In genomic region chr17:72222971-72223370, GRCh38 we compare ENCODE assay signal across 21 cellular contexts.
"Had no signal": no experiment of that assay in that cellular context is flagged by ENCODE, and none has a peak within 500 bp of the region (broad histone marks: within the 10 kb centered on the region; RNA-seq: fewer than 3 reads in every experiment).

No MANE protein-coding gene starts in this region.

- FAIRE-seq: endometrium had no signal

- DNase-seq: activated CD4-positive, alpha-beta memory T cell treated with anti-CD3 and anti-CD28 coated beads, Interleukin-2, amount 10 ng/mL, durations not matched to agents 7 days and 5 days; activated CD4-positive, alpha-beta T cell treated with anti-CD3 and anti-CD28 coated beads for 36 hours; activated effector memory CD4-positive, alpha-beta T cell treated with Interleukin-2 at 50 U/mL for 16 hours; activated naive CD4-positive, alpha-beta T cell treated with anti-CD3 and anti-CD28 coated beads for 36 hours; activated naive CD8-positive, alpha-beta T cell treated with anti-CD3 and anti-CD28 coated beads, Interleukin-2, amount 10 ng/mL, durations not matched to agents 7 days and 5 days; activated T-cell treated with anti-CD3 and anti-CD28 coated beads, Interleukin-2, amount 50 U/mL, for 72 hours; amygdala; cerebellar nuclear complex; cortex of kidney; heart right ventricle; naive B cell; stimulated activated CD4-positive, alpha-beta T cell treated with anti-CD3 and anti-CD28 coated beads, Interleukin-12 subunit alpha, Interleukin-12 subunit beta, amount 100 ng/mL, for 4 hours; stimulated activated CD4-positive, alpha-beta T cell treated with anti-CD3 and anti-CD28 coated beads, Interleukin-4, amount 100 ng/mL, for 4 hours; stimulated activated naive CD8-positive, alpha-beta T cell treated with anti-CD3 and anti-CD28 coated beads, Interleukin-15, Interleukin-2, amounts not matched to agents 100 U/mL and 50 U/mL, for 24 hours; T1000; upper lobe of right lung had no signal

- H3K27ac Mint-ChIP-seq: activated CD4-positive, alpha-beta memory T cell treated with anti-CD3 and anti-CD28 coated beads, Interleukin-2, amount 10 ng/mL, durations not matched to agents 7 days and 5 days; activated CD4-positive, alpha-beta T cell treated with anti-CD3 and anti-CD28 coated beads for 36 hours; activated naive CD4-positive, alpha-beta T cell treated with anti-CD3 and anti-CD28 coated beads for 36 hours; activated naive CD8-positive, alpha-beta T cell treated with anti-CD3 and anti-CD28 coated beads, Interleukin-2, amount 10 ng/mL, durations not matched to agents 7 days and 5 days; activated T-cell treated with anti-CD3 and anti-CD28 coated beads, Interleukin-2, amount 50 U/mL, for 72 hours; memory B cell; naive B cell; T-helper 1 cell treated with Interleukin-12 subunit alpha and Interleukin-12 subunit beta and Interleukin-4 antibody, amounts not matched to agents 30 μg/mL and 1 μg/mL, for 36 hours; WTC11 had no signal

- H3K9me3 ChIP-seq: heart right ventricle, prostate gland, upper lobe of right lung had no signal

- ATAC-seq: activated CD4-positive, alpha-beta T cell treated with anti-CD3 and anti-CD28 coated beads for 36 hours; activated T-cell treated with anti-CD3 and anti-CD28 coated beads, Interleukin-2, amount 50 U/mL, for 72 hours; heart right ventricle; stimulated activated naive CD8-positive, alpha-beta T cell treated with anti-CD3 and anti-CD28 coated beads, Interleukin-15, Interleukin-2, amounts not matched to agents 100 U/mL and 50 U/mL, for 24 hours; upper lobe of right lung had no signal

- H3K36me3 ChIP-seq: heart right ventricle, prostate gland, upper lobe of right lung had no signal

- H3K4me1 ChIP-seq: prostate gland, upper lobe of right lung had no signal

- H3K4me1 Mint-ChIP-seq: activated CD4-positive, alpha-beta memory T cell treated with anti-CD3 and anti-CD28 coated beads, Interleukin-2, amount 10 ng/mL, durations not matched to agents 7 days and 5 days; activated CD4-positive, alpha-beta T cell treated with anti-CD3 and anti-CD28 coated beads for 36 hours; activated naive CD8-positive, alpha-beta T cell treated with anti-CD3 and anti-CD28 coated beads, Interleukin-2, amount 10 ng/mL, durations not matched to agents 7 days and 5 days; memory B cell had no signal

- H3K27ac ChIP-seq: heart right ventricle, prostate gland, upper lobe of right lung had no signal

- H3K36me3 Mint-ChIP-seq: activated naive CD8-positive, alpha-beta T cell treated with anti-CD3 and anti-CD28 coated beads, Interleukin-2, amount 10 ng/mL, durations not matched to agents 7 days and 5 days; memory B cell; WTC11 had no signal

- H3K4me3 ChIP-seq: heart right ventricle, prostate gland, upper lobe of right lung had no signal

- H3K9me3 Mint-ChIP-seq: activated CD4-positive, alpha-beta memory T cell treated with anti-CD3 and anti-CD28 coated beads, Interleukin-2, amount 10 ng/mL, durations not matched to agents 7 days and 5 days; WTC11 had no signal

- H3K4me3 Mint-ChIP-seq: activated CD4-positive, alpha-beta memory T cell treated with anti-CD3 and anti-CD28 coated beads, Interleukin-2, amount 10 ng/mL, durations not matched to agents 7 days and 5 days; activated CD4-positive, alpha-beta T cell treated with anti-CD3 and anti-CD28 coated beads for 36 hours; activated naive CD4-positive, alpha-beta T cell treated with anti-CD3 and anti-CD28 coated beads for 36 hours; activated naive CD8-positive, alpha-beta T cell treated with anti-CD3 and anti-CD28 coated beads, Interleukin-2, amount 10 ng/mL, durations not matched to agents 7 days and 5 days; activated T-cell treated with anti-CD3 and anti-CD28 coated beads, Interleukin-2, amount 50 U/mL, for 72 hours; memory B cell; naive B cell; T-helper 1 cell treated with Interleukin-12 subunit alpha and Interleukin-12 subunit beta and Interleukin-4 antibody, amounts not matched to agents 30 μg/mL and 1 μg/mL, for 36 hours; WTC11 had no signal
